Comparison of ENCODE assay signal across 15 cellular contexts in the genomic region with DNA sequence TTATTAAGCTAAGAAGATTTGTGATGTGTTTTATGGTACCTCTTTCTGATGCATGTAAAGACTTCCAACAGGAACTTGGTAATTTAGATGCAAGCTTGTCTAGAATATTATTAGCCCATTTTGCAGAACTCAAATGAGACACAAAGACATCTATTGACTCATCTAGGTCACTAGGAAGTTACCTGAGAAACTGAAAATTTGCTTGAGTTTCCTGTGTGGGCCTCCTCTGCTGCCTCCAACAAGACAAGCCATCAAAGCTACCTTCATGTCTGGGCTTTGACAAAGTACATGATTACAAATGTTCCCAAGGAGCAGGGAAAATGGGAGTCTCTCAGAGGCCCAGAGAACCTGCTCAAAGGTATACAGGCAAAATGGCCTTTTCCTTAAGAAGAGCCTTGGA. TPM values are rescaled to one million over a fixed set of nuclear protein-coding genes. Genes with fewer than 3 reads are reported as not detected.
DNase-seq lines count a peak whose midpoint lies in the region; ATAC-seq and TF ChIP-seq lines count a peak whose summit lies in the region.
"Had no signal": no experiment of that assay in that cellular context is flagged by ENCODE, and none has a peak within 500 bp of the region (broad histone marks: within the 10 kb centered on the region; RNA-seq: fewer than 3 reads in every experiment).

No MANE protein-coding gene starts in this region.

- H3K9me3 Mint-ChIP-seq in CD4-positive, alpha-beta memory T cell, result peaks cover 0 to 10% (median 2%) of the 10 kb centered on the region in 8 donors
- no peaks in the 10 kb centered on the region for H3K9me3 Mint-ChIP-seq in activated CD8-positive, alpha-beta T cell treated with anti-CD3 and anti-CD28 coated beads for 36 hours
- H3K9me3 Mint-ChIP-seq in memory B cell, result no peaks in the 10 kb centered on the region

- no peak overlapping the region for H3K18ac ChIP-seq in mesendoderm (ENCODE audit: low read length)

- DNase-seq in CD4-positive, alpha-beta memory T cell, result peak in 4 of 5 donors; percentile 55 to 65 (median 59)
- DNase-seq in activated CD8-positive, alpha-beta T cell treated with anti-CD3 and anti-CD28 coated beads for 36 hours, result peak; percentile 39
- DNase-seq in memory B cell (ENCODE audit: low spot score in 2 of 2) (no peak), mesendoderm (no peak), foreskin fibroblast (no peak), NCI-H2107 treated with DMSO at 0.1 percent for 48 hours (lab: John Stamatoyannopoulos, UW; ENCODE audit: unreplicated experiment) (no peak)
- DNase-seq: activated CD4-positive, alpha-beta T cell treated with anti-CD3 and anti-CD28 coated beads, Interleukin-2, amount 50 U/mL, for 1 hour; adrenal gland; AML-193; glutamatergic neuron; NCI-H1694; NCI-H69 had no signal

- no peaks in the 10 kb centered on the region for H3K9me3 ChIP-seq in CD4-positive, alpha-beta memory T cell (ENCODE audit: control insufficient read depth in 1 of 2, low read length in 2 of 2)
- H3K9me3 ChIP-seq: adrenal gland had no signal

- ATAC-seq in GM21576 (IDR thresholded peaks at IDR 0.05; ENCODE audit: unreplicated experiment), result peak; percentile 32
- ATAC-seq in activated CD8-positive, alpha-beta T cell treated with anti-CD3 and anti-CD28 coated beads for 36 hours, result no peak
- peak; percentile 28 for ATAC-seq in memory B cell (ENCODE audit: low read depth)
- no peak for ATAC-seq in GM21367 (IDR thresholded peaks at IDR 0.05; ENCODE audit: unreplicated experiment)

- no peaks in the 10 kb centered on the region for H3K79me2 ChIP-seq in mesendoderm (ENCODE audit: control insufficient read depth, insufficient read depth, low read length)

- H3K4me1 Mint-ChIP-seq in CD4-positive, alpha-beta memory T cell, result peaks cover 58 to 98% (median 72%) of the 10 kb centered on the region in 4 donors
- peaks cover 92% of the 10 kb centered on the region for H3K4me1 Mint-ChIP-seq in activated CD8-positive, alpha-beta T cell treated with anti-CD3 and anti-CD28 coated beads for 36 hours (ENCODE audit: low read depth)
- peaks cover 55% of the 10 kb centered on the region for H3K4me1 Mint-ChIP-seq in memory B cell

- H3K4me1 ChIP-seq in CD4-positive, alpha-beta memory T cell (ENCODE audit: insufficient read depth, low read length), result peaks cover 77% of the 10 kb centered on the region
- peaks cover 4% of the 10 kb centered on the region for H3K4me1 ChIP-seq in mesendoderm (ENCODE audit: control insufficient read depth, low read depth, low read length)

- H3K4me2 ChIP-seq in mesendoderm (ENCODE audit: low read length), result no peak overlapping the region

- no peaks in the 10 kb centered on the region for H3K36me3 ChIP-seq in CD4-positive, alpha-beta memory T cell (ENCODE audit: insufficient read depth, low read length)
- H3K36me3 ChIP-seq in mesendoderm (ENCODE audit: control insufficient read depth, insufficient read depth, low read length), result no peaks in the 10 kb centered on the region
- H3K36me3 ChIP-seq: adrenal gland had no signal

- no peak for TF ChIP-seq CTCF in activated CD8-positive, alpha-beta T cell treated with anti-CD3 and anti-CD28 coated beads for 36 hours (IDR thresholded peaks at IDR 0.05)
- no peak for TF ChIP-seq CTCF in foreskin fibroblast (IDR thresholded peaks at IDR 0.05; ENCODE audit: low read depth, low read length)

- H3K4me3 Mint-ChIP-seq in CD4-positive, alpha-beta memory T cell, result peak overlapping the region; percentile 84 to 99 (median 96)
- H3K4me3 Mint-ChIP-seq in activated CD8-positive, alpha-beta T cell treated with anti-CD3 and anti-CD28 coated beads for 36 hours, result peak overlapping the region; percentile 91
- H3K4me3 Mint-ChIP-seq in memory B cell, result peak overlapping the region; percentile 5

- no peaks in the 10 kb centered on the region for H3K79me1 ChIP-seq in mesendoderm (ENCODE audit: low read length)

- no peak overlapping the region for H2AK5ac ChIP-seq in mesendoderm (ENCODE audit: low read length)

- POLR2A ChIA-PET in CD4-positive, alpha-beta memory T cell (lab: Charles Lee; ENCODE audit: partially characterized antibody), result interaction anchor here (0.6 to 21.3 kb wide), 11 partner anchors 8 to 179 kb away, joined by 3 to 729 read pairs (median 9); no protein-coding TSS in a partner anchor
- POLR2A ChIA-PET in activated CD8-positive, alpha-beta T cell treated with anti-CD3 and anti-CD28 coated beads for 36 hours (lab: Charles Lee), result interaction anchor here (0.9 to 10.6 kb wide), 14 partner anchors 10 to 156 kb away, joined by 3 to 183 read pairs (median 4); no protein-coding TSS in a partner anchor

- no peak overlapping the region for H3K56ac ChIP-seq in mesendoderm (ENCODE audit: low read length)

- CTCF ChIA-PET in CD4-positive, alpha-beta memory T cell (lab: Charles Lee; ENCODE audit: partially characterized antibody), result interaction anchor here (0.8 to 2.1 kb wide), 5 partner anchors 8 to 155 kb away, joined by 3 to 12 read pairs (median 5); no protein-coding TSS in a partner anchor
- CTCF ChIA-PET in activated CD8-positive, alpha-beta T cell treated with anti-CD3 and anti-CD28 coated beads for 36 hours (lab: Charles Lee), result interaction anchor here (0.9 to 6.0 kb wide), 8 partner anchors 14 to 68 kb away, joined by 4 to 56 read pairs (median 5); no protein-coding TSS in a partner anchor

- H3K27ac Mint-ChIP-seq in CD4-positive, alpha-beta memory T cell, result peak overlapping the region; percentile 92 to 100 (median 99)
- peak overlapping the region; percentile 97 for H3K27ac Mint-ChIP-seq in activated CD8-positive, alpha-beta T cell treated with anti-CD3 and anti-CD28 coated beads for 36 hours
- peak overlapping the region; percentile 72 for H3K27ac Mint-ChIP-seq in memory B cell

- peaks cover 1 to 3% of the 10 kb centered on the region in 2 donors for H3K27me3 Mint-ChIP-seq in CD4-positive, alpha-beta memory T cell
- no peaks in the 10 kb centered on the region for H3K27me3 Mint-ChIP-seq in activated CD8-positive, alpha-beta T cell treated with anti-CD3 and anti-CD28 coated beads for 36 hours
- no peaks in the 10 kb centered on the region for H3K27me3 Mint-ChIP-seq in memory B cell

- H3K4ac ChIP-seq in mesendoderm (ENCODE audit: low read depth, low read length), result no peak overlapping the region

- no peak overlapping the region for H4K5ac ChIP-seq in mesendoderm (ENCODE audit: low read length)

- peak overlapping the region in 1 of 2 donors; percentile 73 for H3K4me3 ChIP-seq in CD4-positive, alpha-beta memory T cell (ENCODE audit: low read length in 2 of 2)
- H3K4me3 ChIP-seq in mesendoderm (ENCODE audit: low read length) (no peak overlapping the region), foreskin fibroblast (ENCODE audit: low read depth in 1 of 2, low read length in 2 of 2) (no peak overlapping the region)
- H3K4me3 ChIP-seq: adrenal gland had no signal

- H3K9ac ChIP-seq in mesendoderm (ENCODE audit: low read length), result no peak overlapping the region

- peak overlapping the region; percentile 82 for H3K27ac ChIP-seq in CD4-positive, alpha-beta memory T cell (ENCODE audit: low read depth, low read length)
- H3K27ac ChIP-seq in mesendoderm (ENCODE audit: low read depth, low read length), result no peak overlapping the region
- H3K27ac ChIP-seq: adrenal gland, RWPE1 had no signal

- H2BK120ac ChIP-seq in mesendoderm (ENCODE audit: low read depth, low read length), result no peak overlapping the region

- H3K27me3 ChIP-seq in CD4-positive, alpha-beta memory T cell (ENCODE audit: insufficient read depth, low read length), result no peaks in the 10 kb centered on the region
- no peaks in the 10 kb centered on the region for H3K27me3 ChIP-seq in mesendoderm (ENCODE audit: insufficient read depth, low read length, poor library complexity)

- H3K23ac ChIP-seq in mesendoderm (ENCODE audit: low read length), result no peak overlapping the region

- no peak overlapping the region for H2BK15ac ChIP-seq in mesendoderm (replicated peaks; ENCODE audit: low read depth)

- H2BK5ac ChIP-seq in mesendoderm (ENCODE audit: low read length), result no peak overlapping the region

- intact Hi-C loops in CD4-positive, alpha-beta memory T cell (cut with micrococcal nuclease), result no loop called here
- intact Hi-C loops in activated CD8-positive, alpha-beta T cell treated with anti-CD3 and anti-CD28 coated beads for 36 hours (cut with micrococcal nuclease), result loop anchor here (10.0 kb wide), 1 partner anchor 239 kb away; no protein-coding TSS in a partner anchor

- peaks cover 52 to 78% of the 10 kb centered on the region in 2 donors for H3K36me3 Mint-ChIP-seq in CD4-positive, alpha-beta memory T cell
- peaks cover 15% of the 10 kb centered on the region for H3K36me3 Mint-ChIP-seq in activated CD8-positive, alpha-beta T cell treated with anti-CD3 and anti-CD28 coated beads for 36 hours (ENCODE audit: low read depth)
- H3K36me3 Mint-ChIP-seq in memory B cell, result peaks cover 9% of the 10 kb centered on the region

- no peak overlapping the region for H4K8ac ChIP-seq in mesendoderm (ENCODE audit: low read depth, low read length)

RNA-seq across cellular contexts. Expression of gene RUNX1, which starts 5.6 kb away (rescaled TPM):
- 10 to 100 TPM; 86.1 to 96.3 TPM for total RNA-seq in CD4-positive, alpha-beta memory T cell
- polyA plus RNA-seq in CD4-positive, alpha-beta memory T cell, result 10 to 100 TPM in 1 of 2 donors, 1 to 10 TPM in 1; 6.0 to 26.7 TPM
- 10 to 100 TPM; 18.7 to 19.0 TPM for total RNA-seq in activated CD8-positive, alpha-beta T cell treated with anti-CD3 and anti-CD28 coated beads for 36 hours
- 1.1 TPM for polyA plus RNA-seq in mesendoderm (2013, experiment 1 of 2)
- 1.0 TPM for polyA plus RNA-seq in mesendoderm (2013, experiment 2 of 2)

Comparison
In these comparisons a context has a peak if more than half of its experiments do, and no peak if none do; other contexts are left out.
1. DNase-seq: peak in CD4-positive, alpha-beta memory T cell (4 of 5) and activated CD8-positive, alpha-beta T cell treated with anti-CD3 and anti-CD28 coated beads for 36 hours (single experiment); none in memory B cell (0 of 2), mesendoderm (single experiment), foreskin fibroblast (0 of 2) and NCI-H2107 treated with DMSO at 0.1 percent for 48 hours (single experiment).
2. H3K4me3 Mint-ChIP-seq: peak in every context shown above with its lines; median percentile 96 in CD4-positive, alpha-beta memory T cell; 91 in activated CD8-positive, alpha-beta T cell treated with anti-CD3 and anti-CD28 coated beads for 36 hours; 5 in memory B cell.
3. ATAC-seq: peak in GM21576 (single experiment) and memory B cell (single experiment); none in activated CD8-positive, alpha-beta T cell treated with anti-CD3 and anti-CD28 coated beads for 36 hours (single experiment) and GM21367 (single experiment).
4. RNA of gene RUNX1, which starts 5.6 kb away (total RNA-seq): 86.1 to 96.3 TPM in CD4-positive, alpha-beta memory T cell; 18.7 to 19.0 TPM in activated CD8-positive, alpha-beta T cell treated with anti-CD3 and anti-CD28 coated beads for 36 hours; every median in the first group is over 4 times any median in the second.
5. Peak in every context shown above with its lines, with median percentiles within 50 percentile points of each other: H3K27ac Mint-ChIP-seq.